ENCODE assay signal across 1 cellular context in the genomic region with DNA sequence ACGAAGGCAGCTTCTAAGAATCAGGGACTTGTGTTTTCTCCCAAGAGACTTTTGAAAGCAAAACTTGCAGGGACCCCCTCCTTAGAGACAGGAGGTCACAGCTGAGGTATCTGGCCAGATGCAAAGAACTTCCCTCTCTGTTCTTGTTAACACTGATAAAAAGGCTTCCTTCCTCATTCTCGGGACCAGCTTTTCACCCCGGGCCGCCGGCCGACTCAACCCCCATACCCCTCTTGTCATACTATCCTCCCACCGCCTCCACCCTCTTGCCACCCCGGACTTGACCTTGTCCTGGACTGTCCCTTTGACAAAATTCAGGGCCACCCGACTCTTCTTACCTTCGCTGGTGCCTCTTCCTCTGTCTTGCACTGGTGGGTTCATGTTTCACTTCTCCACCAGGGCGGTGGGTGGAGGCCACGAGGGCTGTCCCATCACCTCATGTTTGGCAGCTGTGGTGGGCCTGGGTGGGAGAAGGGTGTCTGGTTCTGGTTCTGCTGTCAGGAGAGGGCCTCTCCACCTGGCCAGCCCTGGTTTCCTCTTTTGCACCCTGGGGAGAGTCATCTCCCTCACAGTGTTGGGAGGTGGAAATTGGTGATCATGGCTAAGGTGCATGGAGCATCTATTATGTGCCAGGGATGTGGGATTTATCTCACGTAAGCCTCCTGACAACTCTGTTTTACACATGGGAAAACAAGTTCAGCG.
TF ChIP-seq lines count a peak whose summit lies in the region.

No MANE protein-coding gene starts in this region.

TF ChIP-seq in GM12878, 131 proteins besides CTCF, POLR2A, EP300 and RAD21 (continued from another document and continues in another):
- TF ChIP-seq, protein P1, sequence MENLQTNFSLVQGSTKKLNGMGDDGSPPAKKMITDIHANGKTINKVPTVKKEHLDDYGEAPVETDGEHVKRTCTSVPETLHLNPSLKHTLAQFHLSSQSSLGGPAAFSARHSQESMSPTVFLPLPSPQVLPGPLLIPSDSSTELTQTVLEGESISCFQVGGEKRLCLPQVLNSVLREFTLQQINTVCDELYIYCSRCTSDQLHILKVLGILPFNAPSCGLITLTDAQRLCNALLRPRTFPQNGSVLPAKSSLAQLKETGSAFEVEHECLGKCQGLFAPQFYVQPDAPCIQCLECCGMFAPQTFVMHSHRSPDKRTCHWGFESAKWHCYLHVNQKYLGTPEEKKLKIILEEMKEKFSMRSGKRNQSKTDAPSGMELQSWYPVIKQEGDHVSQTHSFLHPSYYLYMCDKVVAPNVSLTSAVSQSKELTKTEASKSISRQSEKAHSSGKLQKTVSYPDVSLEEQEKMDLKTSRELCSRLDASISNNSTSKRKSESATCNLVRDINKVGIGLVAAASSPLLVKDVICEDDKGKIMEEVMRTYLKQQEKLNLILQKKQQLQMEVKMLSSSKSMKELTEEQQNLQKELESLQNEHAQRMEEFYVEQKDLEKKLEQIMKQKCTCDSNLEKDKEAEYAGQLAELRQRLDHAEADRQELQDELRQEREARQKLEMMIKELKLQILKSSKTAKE (IDR thresholded peaks at IDR 0.05; ENCODE audit: low read depth, poor library complexity, severe bottlenecking) = peak; percentile 95
- TF ChIP-seq SP1 (IDR thresholded peaks at IDR 0.05; ENCODE audit: low read depth, low read length) (peak; percentile 83), CREB1 (IDR thresholded peaks at IDR 0.05; ENCODE audit: low read depth) (no peak), STAT3 (IDR thresholded peaks at IDR 0.05; ENCODE audit: low read depth, low read length) (no peak), GABPA (IDR thresholded peaks at IDR 0.05; ENCODE audit: low read depth) (no peak), SPI1 (IDR thresholded peaks at IDR 0.05; ENCODE audit: borderline replicate concordance, insufficient read depth, low read depth, low read length) (peak; percentile 96), BACH1 (IDR thresholded peaks at IDR 0.05; ENCODE audit: borderline replicate concordance) (peak; percentile 69; the same call in 1 of the 2 replicates), POU2F2 (IDR thresholded peaks at IDR 0.05; ENCODE audit: borderline replicate concordance, low read depth, low read length) (peak; percentile 78; the same call in 1 of the 3 replicates), EGR1 (IDR thresholded peaks at IDR 0.05; ENCODE audit: borderline replicate concordance in 1 of 2, low read depth in 2 of 2, low read length in 2 of 2) (peak in 1 of 2 experiments; percentile 68; a peak in 2 of 3 replicates), SUZ12 (IDR thresholded peaks at IDR 0.05; ENCODE audit: unreplicated experiment) (no peak), ZNF274 (IDR thresholded peaks at IDR 0.05; ENCODE audit: insufficient read depth, insufficient read length) (no peak), E2F8 (IDR thresholded peaks at IDR 0.05; ENCODE audit: low read depth, partially characterized antibody) (peak; percentile 47), POLR2AphosphoS2 (IDR thresholded peaks at IDR 0.05; ENCODE audit: low read depth, low read length) (0 out of 2 replicates have a peak, but pooled peaks have one; percentile 43), MTA3 (IDR thresholded peaks at IDR 0.05; ENCODE audit: borderline replicate concordance, low read length) (no peak), TBL1XR1 (IDR thresholded peaks at IDR 0.05; ENCODE audit: low read depth, low read length) (peak; percentile 80), IRF4 (IDR thresholded peaks at IDR 0.05; ENCODE audit: low read depth, low read length) (peak; percentile 81; the same call in 1 of the 2 replicates), ZNF207 (IDR thresholded peaks at IDR 0.05; ENCODE audit: borderline replicate concordance) (peak; percentile 40; the same call in 1 of the 2 replicates), TAF1 (IDR thresholded peaks at IDR 0.05; ENCODE audit: borderline replicate concordance, low read depth, low read length) (0 out of 2 replicates have a peak, but pooled peaks have one; percentile 34), NR2F1 (conservative IDR thresholded peaks at IDR 0.05) (peak; percentile 98), MYB (IDR thresholded peaks at IDR 0.05; ENCODE audit: borderline replicate concordance, low read depth, low read length) (no peak), HDGF (IDR thresholded peaks at IDR 0.05) (peak; percentile 94)
- TF ChIP-seq, protein P2, sequence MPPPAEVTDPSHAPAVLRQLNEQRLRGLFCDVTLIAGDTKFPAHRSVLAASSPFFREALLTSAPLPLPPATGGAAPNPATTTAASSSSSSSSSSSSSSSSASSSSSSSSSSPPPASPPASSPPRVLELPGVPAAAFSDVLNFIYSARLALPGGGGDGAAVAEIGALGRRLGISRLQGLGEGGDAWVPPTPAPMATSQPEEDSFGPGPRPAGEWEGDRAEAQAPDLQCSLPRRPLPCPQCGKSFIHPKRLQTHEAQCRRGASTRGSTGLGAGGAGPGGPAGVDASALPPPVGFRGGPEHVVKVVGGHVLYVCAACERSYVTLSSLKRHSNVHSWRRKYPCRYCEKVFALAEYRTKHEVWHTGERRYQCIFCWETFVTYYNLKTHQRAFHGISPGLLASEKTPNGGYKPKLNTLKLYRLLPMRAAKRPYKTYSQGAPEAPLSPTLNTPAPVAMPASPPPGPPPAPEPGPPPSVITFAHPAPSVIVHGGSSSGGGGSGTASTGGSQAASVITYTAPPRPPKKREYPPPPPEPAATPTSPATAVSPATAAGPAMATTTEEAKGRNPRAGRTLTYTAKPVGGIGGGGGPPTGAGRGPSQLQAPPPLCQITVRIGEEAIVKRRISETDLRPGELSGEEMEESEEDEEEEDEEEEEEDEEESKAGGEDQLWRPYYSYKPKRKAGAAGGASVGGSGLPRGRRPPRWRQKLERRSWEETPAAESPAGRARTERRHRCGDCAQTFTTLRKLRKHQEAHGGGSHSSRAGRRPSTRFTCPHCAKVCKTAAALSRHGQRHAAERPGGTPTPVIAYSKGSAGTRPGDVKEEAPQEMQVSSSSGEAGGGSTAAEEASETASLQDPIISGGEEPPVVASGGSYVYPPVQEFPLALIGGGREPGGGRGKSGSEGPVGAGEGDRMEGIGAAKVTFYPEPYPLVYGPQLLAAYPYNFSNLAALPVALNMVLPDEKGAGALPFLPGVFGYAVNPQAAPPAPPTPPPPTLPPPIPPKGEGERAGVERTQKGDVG (CRISPR knock-in tag; IDR thresholded peaks at IDR 0.05) = no peak
- TF ChIP-seq, protein P3, sequence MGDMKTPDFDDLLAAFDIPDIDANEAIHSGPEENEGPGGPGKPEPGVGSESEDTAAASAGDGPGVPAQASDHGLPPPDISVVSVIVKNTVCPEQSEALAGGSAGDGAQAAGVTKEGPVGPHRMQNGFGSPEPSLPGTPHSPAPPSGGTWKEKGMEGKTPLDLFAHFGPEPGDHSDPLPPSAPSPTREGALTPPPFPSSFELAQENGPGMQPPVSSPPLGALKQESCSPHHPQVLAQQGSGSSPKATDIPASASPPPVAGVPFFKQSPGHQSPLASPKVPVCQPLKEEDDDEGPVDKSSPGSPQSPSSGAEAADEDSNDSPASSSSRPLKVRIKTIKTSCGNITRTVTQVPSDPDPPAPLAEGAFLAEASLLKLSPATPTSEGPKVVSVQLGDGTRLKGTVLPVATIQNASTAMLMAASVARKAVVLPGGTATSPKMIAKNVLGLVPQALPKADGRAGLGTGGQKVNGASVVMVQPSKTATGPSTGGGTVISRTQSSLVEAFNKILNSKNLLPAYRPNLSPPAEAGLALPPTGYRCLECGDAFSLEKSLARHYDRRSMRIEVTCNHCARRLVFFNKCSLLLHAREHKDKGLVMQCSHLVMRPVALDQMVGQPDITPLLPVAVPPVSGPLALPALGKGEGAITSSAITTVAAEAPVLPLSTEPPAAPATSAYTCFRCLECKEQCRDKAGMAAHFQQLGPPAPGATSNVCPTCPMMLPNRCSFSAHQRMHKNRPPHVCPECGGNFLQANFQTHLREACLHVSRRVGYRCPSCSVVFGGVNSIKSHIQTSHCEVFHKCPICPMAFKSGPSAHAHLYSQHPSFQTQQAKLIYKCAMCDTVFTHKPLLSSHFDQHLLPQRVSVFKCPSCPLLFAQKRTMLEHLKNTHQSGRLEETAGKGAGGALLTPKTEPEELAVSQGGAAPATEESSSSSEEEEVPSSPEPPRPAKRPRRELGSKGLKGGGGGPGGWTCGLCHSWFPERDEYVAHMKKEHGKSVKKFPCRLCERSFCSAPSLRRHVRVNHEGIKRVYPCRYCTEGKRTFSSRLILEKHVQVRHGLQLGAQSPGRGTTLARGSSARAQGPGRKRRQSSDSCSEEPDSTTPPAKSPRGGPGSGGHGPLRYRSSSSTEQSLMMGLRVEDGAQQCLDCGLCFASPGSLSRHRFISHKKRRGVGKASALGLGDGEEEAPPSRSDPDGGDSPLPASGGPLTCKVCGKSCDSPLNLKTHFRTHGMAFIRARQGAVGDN (IDR thresholded peaks at IDR 0.05) = peak; percentile 91
- TF ChIP-seq, protein P4, sequence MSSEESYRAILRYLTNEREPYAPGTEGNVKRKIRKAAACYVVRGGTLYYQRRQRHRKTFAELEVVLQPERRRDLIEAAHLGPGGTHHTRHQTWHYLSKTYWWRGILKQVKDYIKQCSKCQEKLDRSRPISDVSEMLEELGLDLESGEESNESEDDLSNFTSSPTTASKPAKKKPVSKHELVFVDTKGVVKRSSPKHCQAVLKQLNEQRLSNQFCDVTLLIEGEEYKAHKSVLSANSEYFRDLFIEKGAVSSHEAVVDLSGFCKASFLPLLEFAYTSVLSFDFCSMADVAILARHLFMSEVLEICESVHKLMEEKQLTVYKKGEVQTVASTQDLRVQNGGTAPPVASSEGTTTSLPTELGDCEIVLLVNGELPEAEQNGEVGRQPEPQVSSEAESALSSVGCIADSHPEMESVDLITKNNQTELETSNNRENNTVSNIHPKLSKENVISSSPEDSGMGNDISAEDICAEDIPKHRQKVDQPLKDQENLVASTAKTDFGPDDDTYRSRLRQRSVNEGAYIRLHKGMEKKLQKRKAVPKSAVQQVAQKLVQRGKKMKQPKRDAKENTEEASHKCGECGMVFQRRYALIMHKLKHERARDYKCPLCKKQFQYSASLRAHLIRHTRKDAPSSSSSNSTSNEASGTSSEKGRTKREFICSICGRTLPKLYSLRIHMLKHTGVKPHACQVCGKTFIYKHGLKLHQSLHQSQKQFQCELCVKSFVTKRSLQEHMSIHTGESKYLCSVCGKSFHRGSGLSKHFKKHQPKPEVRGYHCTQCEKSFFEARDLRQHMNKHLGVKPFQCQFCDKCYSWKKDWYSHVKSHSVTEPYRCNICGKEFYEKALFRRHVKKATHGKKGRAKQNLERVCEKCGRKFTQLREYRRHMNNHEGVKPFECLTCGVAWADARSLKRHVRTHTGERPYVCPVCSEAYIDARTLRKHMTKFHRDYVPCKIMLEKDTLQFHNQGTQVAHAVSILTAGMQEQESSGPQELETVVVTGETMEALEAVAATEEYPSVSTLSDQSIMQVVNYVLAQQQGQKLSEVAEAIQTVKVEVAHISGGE (CRISPR knock-in tag; IDR thresholded peaks at IDR 0.05) = no peak
- TF ChIP-seq, protein P5, sequence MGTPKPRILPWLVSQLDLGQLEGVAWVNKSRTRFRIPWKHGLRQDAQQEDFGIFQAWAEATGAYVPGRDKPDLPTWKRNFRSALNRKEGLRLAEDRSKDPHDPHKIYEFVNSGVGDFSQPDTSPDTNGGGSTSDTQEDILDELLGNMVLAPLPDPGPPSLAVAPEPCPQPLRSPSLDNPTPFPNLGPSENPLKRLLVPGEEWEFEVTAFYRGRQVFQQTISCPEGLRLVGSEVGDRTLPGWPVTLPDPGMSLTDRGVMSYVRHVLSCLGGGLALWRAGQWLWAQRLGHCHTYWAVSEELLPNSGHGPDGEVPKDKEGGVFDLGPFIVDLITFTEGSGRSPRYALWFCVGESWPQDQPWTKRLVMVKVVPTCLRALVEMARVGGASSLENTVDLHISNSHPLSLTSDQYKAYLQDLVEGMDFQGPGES (IDR thresholded peaks at IDR 0.05) = no peak
- TF ChIP-seq, protein P6, sequence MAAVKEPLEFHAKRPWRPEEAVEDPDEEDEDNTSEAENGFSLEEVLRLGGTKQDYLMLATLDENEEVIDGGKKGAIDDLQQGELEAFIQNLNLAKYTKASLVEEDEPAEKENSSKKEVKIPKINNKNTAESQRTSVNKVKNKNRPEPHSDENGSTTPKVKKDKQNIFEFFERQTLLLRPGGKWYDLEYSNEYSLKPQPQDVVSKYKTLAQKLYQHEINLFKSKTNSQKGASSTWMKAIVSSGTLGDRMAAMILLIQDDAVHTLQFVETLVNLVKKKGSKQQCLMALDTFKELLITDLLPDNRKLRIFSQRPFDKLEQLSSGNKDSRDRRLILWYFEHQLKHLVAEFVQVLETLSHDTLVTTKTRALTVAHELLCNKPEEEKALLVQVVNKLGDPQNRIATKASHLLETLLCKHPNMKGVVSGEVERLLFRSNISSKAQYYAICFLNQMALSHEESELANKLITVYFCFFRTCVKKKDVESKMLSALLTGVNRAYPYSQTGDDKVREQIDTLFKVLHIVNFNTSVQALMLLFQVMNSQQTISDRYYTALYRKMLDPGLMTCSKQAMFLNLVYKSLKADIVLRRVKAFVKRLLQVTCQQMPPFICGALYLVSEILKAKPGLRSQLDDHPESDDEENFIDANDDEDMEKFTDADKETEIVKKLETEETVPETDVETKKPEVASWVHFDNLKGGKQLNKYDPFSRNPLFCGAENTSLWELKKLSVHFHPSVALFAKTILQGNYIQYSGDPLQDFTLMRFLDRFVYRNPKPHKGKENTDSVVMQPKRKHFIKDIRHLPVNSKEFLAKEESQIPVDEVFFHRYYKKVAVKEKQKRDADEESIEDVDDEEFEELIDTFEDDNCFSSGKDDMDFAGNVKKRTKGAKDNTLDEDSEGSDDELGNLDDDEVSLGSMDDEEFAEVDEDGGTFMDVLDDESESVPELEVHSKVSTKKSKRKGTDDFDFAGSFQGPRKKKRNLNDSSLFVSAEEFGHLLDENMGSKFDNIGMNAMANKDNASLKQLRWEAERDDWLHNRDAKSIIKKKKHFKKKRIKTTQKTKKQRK (IDR thresholded peaks at IDR 0.05; ENCODE audit: low read depth, low read length) = no peak
- TF ChIP-seq, protein P7, sequence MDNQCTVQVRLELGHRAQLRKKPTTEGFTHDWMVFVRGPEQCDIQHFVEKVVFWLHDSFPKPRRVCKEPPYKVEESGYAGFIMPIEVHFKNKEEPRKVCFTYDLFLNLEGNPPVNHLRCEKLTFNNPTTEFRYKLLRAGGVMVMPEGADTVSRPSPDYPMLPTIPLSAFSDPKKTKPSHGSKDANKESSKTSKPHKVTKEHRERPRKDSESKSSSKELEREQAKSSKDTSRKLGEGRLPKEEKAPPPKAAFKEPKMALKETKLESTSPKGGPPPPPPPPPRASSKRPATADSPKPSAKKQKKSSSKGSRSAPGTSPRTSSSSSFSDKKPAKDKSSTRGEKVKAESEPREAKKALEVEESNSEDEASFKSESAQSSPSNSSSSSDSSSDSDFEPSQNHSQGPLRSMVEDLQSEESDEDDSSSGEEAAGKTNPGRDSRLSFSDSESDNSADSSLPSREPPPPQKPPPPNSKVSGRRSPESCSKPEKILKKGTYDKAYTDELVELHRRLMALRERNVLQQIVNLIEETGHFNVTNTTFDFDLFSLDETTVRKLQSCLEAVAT (IDR thresholded peaks at IDR 0.05) = peak; percentile 87
